ENCODE assay signal across 13 cellular contexts in the genomic region with DNA sequence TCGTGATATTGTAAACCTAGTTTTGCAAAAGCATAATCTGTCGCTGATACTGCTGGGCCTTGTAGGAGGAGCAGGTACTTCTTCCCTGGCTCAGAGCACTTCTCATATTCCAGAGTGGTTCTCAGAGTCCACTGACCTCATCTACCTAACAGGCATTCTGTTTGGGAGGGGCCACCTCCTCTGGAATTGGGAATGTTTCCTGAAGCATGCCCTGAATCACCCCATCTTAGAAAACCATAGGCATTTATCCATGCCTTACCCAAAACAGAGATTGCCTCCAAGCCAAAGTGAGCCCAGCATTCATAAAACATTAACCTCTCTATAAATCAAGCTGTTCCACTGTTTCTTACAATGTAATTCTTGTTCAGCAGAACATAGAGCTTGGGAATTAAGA. TPM values are rescaled to one million over a fixed set of nuclear protein-coding genes. Genes with fewer than 3 reads are reported as not detected.
DNase-seq lines count a peak whose midpoint lies in the region; ATAC-seq and TF ChIP-seq lines count a peak whose summit lies in the region.
"Had no signal": no experiment of that assay in that cellular context is flagged by ENCODE, and none has a peak within 500 bp of the region (broad histone marks: within the 10 kb centered on the region; RNA-seq: fewer than 3 reads in every experiment).

No MANE protein-coding gene starts in this region.

- H3K27me3 ChIP-seq in IMR-90 (ENCODE audit: control insufficient read depth, insufficient read depth, low read length) (no peaks in the 10 kb centered on the region), stomach (no peaks in the 10 kb centered on the region)

- no peak overlapping the region for H3K4me3 Mint-ChIP-seq in MCF 10A (ENCODE audit: unreplicated experiment)
- H3K4me3 Mint-ChIP-seq: CD8-positive, alpha-beta memory T cell had no signal

- H3K9me3 ChIP-seq in IMR-90 (ENCODE audit: control insufficient read depth, insufficient read depth, low read length) (no peaks in the 10 kb centered on the region), stomach (no peaks in the 10 kb centered on the region)
- H3K9me3 ChIP-seq: psoas muscle had no signal

- TF ChIP-seq EP300 in stomach (IDR thresholded peaks at IDR 0.05) = no peak

- H3K79me1 ChIP-seq in IMR-90 (ENCODE audit: low read depth in 1 of 2, low read length in 2 of 2) = peaks cover 0 to 11% of the 10 kb centered on the region in 2 experiments; a peak in 2 of 4 replicates

- peaks cover 7% of the 10 kb centered on the region for H3K36me3 Mint-ChIP-seq in MCF 10A (ENCODE audit: insufficient read depth, unreplicated experiment)
- H3K36me3 Mint-ChIP-seq: CD8-positive, alpha-beta memory T cell had no signal

- intact Hi-C loops in IMR-90 (cut with micrococcal nuclease) (loop anchor here (2.0 kb wide), 1 partner anchor 29 kb away; no protein-coding TSS in a partner anchor), MCF 10A (cut with micrococcal nuclease) (no loop called here), stomach (cut with DNase I; ENCODE audit: low total_unique reads) (no loop called here)

- peak; percentile 21 for DNase-seq in IMR-90
- DNase-seq in MCF 10A (ENCODE audit: unreplicated experiment) = peak; percentile 63
- peak; percentile 73 for DNase-seq in islet precursor cell
- no peak for DNase-seq in stomach
- DNase-seq in activated effector memory CD4-positive, alpha-beta T cell treated with Interleukin-2 at 50 U/mL for 16 hours = no peak
- no peak for DNase-seq in AML-193 (lab: John Stamatoyannopoulos, UW)
- DNase-seq: CD8-positive, alpha-beta memory T cell; T-helper 9 cell had no signal

- H2AK9ac ChIP-seq in IMR-90 (replicated peaks; ENCODE audit: low read depth, low read length, poor library complexity) = peak overlapping the region; percentile 35

- no peak overlapping the region for H3K27ac ChIP-seq in IMR-90 (ENCODE audit: insufficient read depth, low read length)
- peak overlapping the region in 4 of 5 donors; percentile 74 to 81 (median 78) for H3K27ac ChIP-seq in stomach
- H3K27ac ChIP-seq: psoas muscle had no signal

- peaks cover 5% of the 10 kb centered on the region for H3K9me1 ChIP-seq in IMR-90 (ENCODE audit: insufficient read depth, low read length)

- H2BK15ac ChIP-seq in IMR-90 (ENCODE audit: low read depth, low read length) = peak overlapping the region; percentile 5; the same call in 1 of the 3 replicates

- no peak overlapping the region for H2BK5ac ChIP-seq in IMR-90 (ENCODE audit: low read depth, low read length, poor library complexity, severe bottlenecking)

- H3K4me3 ChIP-seq in IMR-90 (ENCODE audit: insufficient read depth, low read depth, low read length) (no peak overlapping the region), stomach (no peak overlapping the region)

- BruUV-seq in IMR-90 (replicated peaks; lab: Mats Ljungman, UMichigan) (no TSS peak), MCF 10A (replicated peaks; lab: Mats Ljungman, UMichigan) (no TSS peak)

- H3K4me1 ChIP-seq in IMR-90 (ENCODE audit: control insufficient read depth, insufficient read depth, low read length) = peaks cover 5% of the 10 kb centered on the region
- H3K4me1 ChIP-seq in stomach = peaks cover 11 to 24% (median 21%) of the 10 kb centered on the region in 4 donors
- H3K4me1 ChIP-seq: psoas muscle had no signal

- in situ Hi-C loops in IMR-90 (cut with MboI; ENCODE audit: low sequenced_read_pairs) = loop anchor here (5.0 kb wide), 1 partner anchor 52 kb away; no protein-coding TSS in a partner anchor

- peaks cover 6% of the 10 kb centered on the region for H3K4me1 Mint-ChIP-seq in MCF 10A (ENCODE audit: insufficient read depth, unreplicated experiment)
- H3K4me1 Mint-ChIP-seq: CD8-positive, alpha-beta memory T cell had no signal

- H3K4ac ChIP-seq in IMR-90 (ENCODE audit: low read depth, low read length) = peak overlapping the region; percentile 64

- H4K5ac ChIP-seq in IMR-90 (ENCODE audit: low read depth, low read length) = no peak overlapping the region

- H3K14ac ChIP-seq in IMR-90 (replicated peaks; ENCODE audit: low read depth, low read length) = peak overlapping the region; percentile 53

- H3K9me3 Mint-ChIP-seq in MCF 10A (ENCODE audit: unreplicated experiment) = no peaks in the 10 kb centered on the region
- H3K9me3 Mint-ChIP-seq: CD8-positive, alpha-beta memory T cell had no signal

- H4K8ac ChIP-seq in IMR-90 (ENCODE audit: low read depth in 2 of 2, low read length in 2 of 2) = peak overlapping the region in 1 of 2 experiments; percentile 33; a peak in 1 of 4 replicates

- peak overlapping the region; percentile 22; the same call in 1 of the 2 replicates for H3K23ac ChIP-seq in IMR-90 (ENCODE audit: low read depth, low read length)

- WGBS in IMR-90 (ENCODE audit: extremely low coverage in 2 of 2, insufficient read length in 1 of 2), 2 experiments = 83% methylated on average over 1 of the region's 2 CpGs; no CpG with 5 or more reads in 1 of the 2 experiments
- 59 to 81% (median 63%) methylated on average over 2 of the region's 2 CpGs for WGBS in stomach, 5 donors

- H4K20me1 ChIP-seq in IMR-90 (ENCODE audit: insufficient read depth, low read length) = no peaks in the 10 kb centered on the region; the same call in 1 of the 2 replicates

- H2AFZ ChIP-seq in IMR-90 (replicated peaks; ENCODE audit: low read length, poor library complexity) = peak overlapping the region; percentile 77

- CTCF ChIA-PET in IMR-90 (lab: Yijun Ruan, JAX) (interaction anchor here (0.6 to 3.6 kb wide), 18 partner anchors 9 to 383 kb away, joined by 3 to 35 read pairs (median 4); no protein-coding TSS in a partner anchor), MCF 10A (lab: Yijun Ruan, JAX) (interaction anchor here (0.6 to 7.8 kb wide), 27 partner anchors 8 to 1929 kb away, joined by 3 to 192 read pairs (median 9); partner anchors contain the start of gene RWDD3)

- H3K56ac ChIP-seq in IMR-90 (ENCODE audit: extremely low read depth, insufficient read depth, low read length) = no peak overlapping the region

- POLR2A ChIA-PET in IMR-90 (lab: Charles Lee; ENCODE audit: unreplicated experiment) (no interaction called here), MCF 10A (lab: Yijun Ruan, JAX) (interaction anchor here (0.9 to 4.5 kb wide), 11 partner anchors 9 to 379 kb away, joined by 3 to 58 read pairs (median 11); partner anchors contain the start of genes CNN3 and RWDD3)

- H3K4me2 ChIP-seq in IMR-90 (ENCODE audit: low read depth, low read length) = peak overlapping the region; percentile 67; the same call in 1 of the 2 replicates

- peak overlapping the region; percentile 8; the same call in 1 of the 2 replicates for H3K18ac ChIP-seq in IMR-90 (ENCODE audit: low read depth, low read length)

- H3K27me3 Mint-ChIP-seq in MCF 10A (ENCODE audit: insufficient read depth, unreplicated experiment) = no peaks in the 10 kb centered on the region

- no peak for TF ChIP-seq CTCF in IMR-90 (conservative IDR thresholded peaks at IDR 0.05; ENCODE audit: low read depth, low read length)
- TF ChIP-seq CTCF in MCF 10A (IDR thresholded peaks at IDR 0.05; ENCODE audit: unreplicated experiment) = no peak
- no peak for TF ChIP-seq CTCF in stomach (IDR thresholded peaks at IDR 0.05)

- peak overlapping the region; percentile 87 for H2BK120ac ChIP-seq in IMR-90 (ENCODE audit: low read depth, low read length)

- peak overlapping the region; percentile 69; the same call in 1 of the 2 replicates for H2BK20ac ChIP-seq in IMR-90 (ENCODE audit: low read depth, low read length)

- dilution Hi-C loops in IMR-90 (cut with HindIII; ENCODE audit: low sequenced_read_pairs, unreplicated experiment) = no loop called here

- 0 out of 2 replicates have a peak overlapping the region, but pooled peaks have one; percentile 30 for H4K91ac ChIP-seq in IMR-90 (ENCODE audit: insufficient read depth, low read depth, low read length)

- H3K36me3 ChIP-seq in IMR-90 (ENCODE audit: control insufficient read depth, insufficient read depth, low read length) (no peaks in the 10 kb centered on the region), stomach (peaks cover 0 to 18% (median 9%) of the 10 kb centered on the region in 4 donors)

- H2AK5ac ChIP-seq in IMR-90 (ENCODE audit: low read depth, low read length) = peak overlapping the region; percentile 65

- no peak overlapping the region for H3K27ac Mint-ChIP-seq in MCF 10A (ENCODE audit: low read depth, unreplicated experiment)
- H3K27ac Mint-ChIP-seq: CD8-positive, alpha-beta memory T cell had no signal

- ATAC-seq in IMR-90 (ENCODE audit: low read depth) (no peak), GM19351 (IDR thresholded peaks at IDR 0.05; ENCODE audit: unreplicated experiment) (no peak), GM21723 (IDR thresholded peaks at IDR 0.05; ENCODE audit: unreplicated experiment) (no peak)

- H3K9ac ChIP-seq in IMR-90 (ENCODE audit: low read depth, low read length) = no peak overlapping the region

- TF ChIP-seq POLR2A in IMR-90 (IDR thresholded peaks at IDR 0.05; ENCODE audit: low read depth, low read length) (no peak), stomach (IDR thresholded peaks at IDR 0.05) (no peak)

- TF ChIP-seq RAD21 in IMR-90 (IDR thresholded peaks at IDR 0.05; ENCODE audit: low read length) = no peak

TF ChIP-seq in IMR-90, 13 proteins besides CTCF, POLR2A, EP300 and RAD21:
- TF ChIP-seq SMC3 (IDR thresholded peaks at IDR 0.05; ENCODE audit: low read depth, low read length) (no peak), USF2 (IDR thresholded peaks at IDR 0.05; ENCODE audit: low read depth, low read length) (no peak), BHLHE40 (IDR thresholded peaks at IDR 0.05; ENCODE audit: low read depth, low read length) (no peak), CHD1 (IDR thresholded peaks at IDR 0.05; ENCODE audit: low read depth, low read length) (no peak), RFX5 (IDR thresholded peaks at IDR 0.05; ENCODE audit: low read depth, low read length) (no peak)
TF ChIP-seq in IMR-90: peak in this region for 0.

RNA-seq across cellular contexts. Expression of gene SLC44A3, which starts 35.1 kb away (rescaled TPM):
- total RNA-seq in IMR-90 (2012; rRNA removed) (0.54 and 0.56 TPM in 2 replicates), MCF 10A (2022) (0.83 and 2.8 TPM in 2 replicates), stomach (10 to 100 TPM in 2 of 5 donors, 1 to 10 TPM in 2, not detected in 1; 3.1 to 80.3 (median 12.5) TPM)
- polyA plus RNA-seq in IMR-90 (2012; rRNA removed) (0.29 and 0.31 TPM in 2 replicates), stomach (10 to 100 TPM; 11.6 to 17.1 (median 12.0) TPM)
- 0.09 and 0.24 TPM in 2 replicates for polyA plus RNA-seq in IMR-90 (2012; cell fraction: cytosol; rRNA removed)
- polyA plus RNA-seq in IMR-90 (2012; cell fraction: nucleus; rRNA removed; ENCODE audit: low replicate concordance) = 0.13 and 0.58 TPM in 2 replicates
- total RNA-seq: activated CD8-positive, alpha-beta memory T cell treated with anti-CD3 and anti-CD28 coated beads for 36 hours; GM12878 had no signal
- polyA plus RNA-seq: GM12878 had no signal

Comparison
In these comparisons a context has a peak if more than half of its experiments do, and no peak if none do; other contexts are left out.
1. DNase-seq: peak in IMR-90 (single experiment), MCF 10A (single experiment) and islet precursor cell (single experiment); none in stomach (single experiment), activated effector memory CD4-positive, alpha-beta T cell treated with Interleukin-2 at 50 U/mL for 16 hours (single experiment) and AML-193 (0 of 2).